In genomic region chr1:52693843-52694242, GRCh38 we compare ENCODE assay signal across 30 cellular contexts.
"Had no signal": no experiment of that assay in that cellular context is flagged by ENCODE, and none has a peak within 500 bp of the region (broad histone marks: within the 10 kb centered on the region; RNA-seq: fewer than 3 reads in every experiment).

No MANE protein-coding gene starts in this region.

- H3K27ac Mint-ChIP-seq: activated CD4-positive, alpha-beta memory T cell treated with anti-CD3 and anti-CD28 coated beads, Interleukin-2, amount 10 ng/mL, durations not matched to agents 7 days and 5 days; activated CD4-positive, alpha-beta T cell treated with anti-CD3 and anti-CD28 coated beads, Interleukin-2, amount 10 ng/mL, durations not matched to agents 7 days and 5 days; activated naive CD8-positive, alpha-beta T cell; activated T-cell treated with anti-CD3 and anti-CD28 coated beads, Interleukin-2, amount 50 U/mL, for 24 hours; activated T-cell treated with anti-CD3 and anti-CD28 coated beads, Interleukin-2, amount 50 U/mL, for 72 hours; effector memory CD8-positive, alpha-beta T cell; T-helper 2 cell treated with Interferon-gamma antibody and Interleukin-4, amounts not matched to agents 5 μg/mL and 100 μg/mL, for 36 hours; WTC11 had no signal

- H3K4me3 Mint-ChIP-seq: activated CD4-positive, alpha-beta memory T cell treated with anti-CD3 and anti-CD28 coated beads, Interleukin-2, amount 10 ng/mL, durations not matched to agents 7 days and 5 days; activated CD4-positive, alpha-beta T cell treated with anti-CD3 and anti-CD28 coated beads, Interleukin-2, amount 10 ng/mL, durations not matched to agents 7 days and 5 days; activated naive CD8-positive, alpha-beta T cell; activated T-cell treated with anti-CD3 and anti-CD28 coated beads, Interleukin-2, amount 50 U/mL, for 24 hours; activated T-cell treated with anti-CD3 and anti-CD28 coated beads, Interleukin-2, amount 50 U/mL, for 72 hours; effector memory CD8-positive, alpha-beta T cell; T-helper 17 cell; T-helper 2 cell treated with Interferon-gamma antibody and Interleukin-4, amounts not matched to agents 5 μg/mL and 100 μg/mL, for 36 hours; WTC11 had no signal

- H3K27me3 Mint-ChIP-seq: activated CD4-positive, alpha-beta memory T cell treated with anti-CD3 and anti-CD28 coated beads, Interleukin-2, amount 10 ng/mL, durations not matched to agents 7 days and 5 days; activated CD4-positive, alpha-beta T cell treated with anti-CD3 and anti-CD28 coated beads, Interleukin-2, amount 10 ng/mL, durations not matched to agents 7 days and 5 days; activated naive CD8-positive, alpha-beta T cell; activated T-cell treated with anti-CD3 and anti-CD28 coated beads, Interleukin-2, amount 50 U/mL, for 24 hours; effector memory CD8-positive, alpha-beta T cell; T-helper 17 cell had no signal

- H3K27ac ChIP-seq: brain microvascular endothelial cell, esophagus muscularis mucosa, foreskin keratinocyte, heart left ventricle had no signal

- H3K9me3 ChIP-seq: esophagus muscularis mucosa, gastrocnemius medialis, heart left ventricle had no signal

- H3K4me1 ChIP-seq: foreskin keratinocyte had no signal

- H3K4me3 ChIP-seq: esophagus muscularis mucosa, gastrocnemius medialis, heart left ventricle had no signal

- H3K27me3 ChIP-seq: brain microvascular endothelial cell, esophagus muscularis mucosa, foreskin keratinocyte, gastrocnemius medialis, heart left ventricle had no signal

- H3K9me3 Mint-ChIP-seq: activated CD4-positive, alpha-beta memory T cell treated with anti-CD3 and anti-CD28 coated beads, Interleukin-2, amount 10 ng/mL, durations not matched to agents 7 days and 5 days; activated CD4-positive, alpha-beta T cell treated with anti-CD3 and anti-CD28 coated beads, Interleukin-2, amount 10 ng/mL, durations not matched to agents 7 days and 5 days; activated T-cell treated with anti-CD3 and anti-CD28 coated beads, Interleukin-2, amount 50 U/mL, for 24 hours; activated T-cell treated with anti-CD3 and anti-CD28 coated beads, Interleukin-2, amount 50 U/mL, for 72 hours; effector memory CD8-positive, alpha-beta T cell; T-helper 2 cell treated with Interferon-gamma antibody and Interleukin-4, amounts not matched to agents 5 μg/mL and 100 μg/mL, for 36 hours; WTC11 had no signal

- DNase-seq: activated CD4-positive, alpha-beta memory T cell treated with anti-CD3 and anti-CD28 coated beads, Interleukin-2, amount 10 ng/mL, durations not matched to agents 7 days and 5 days; activated CD4-positive, alpha-beta T cell treated with anti-CD3 and anti-CD28 coated beads for 1 hour; activated CD4-positive, alpha-beta T cell treated with anti-CD3 and anti-CD28 coated beads for 4 hours; activated CD4-positive, alpha-beta T cell treated with anti-CD3 and anti-CD28 coated beads, Interleukin-2, amount 10 ng/mL, durations not matched to agents 7 days and 5 days; activated CD4-positive, alpha-beta T cell treated with anti-CD3 and anti-CD28 coated beads, Interleukin-2, amount 50 U/mL, for 4 hours; activated CD8-positive, alpha-beta memory T cell treated with anti-CD3 and anti-CD28 coated beads, Interleukin-2, amount 50 U/mL, for 48 hours; activated gamma-delta T cell; activated naive CD4-positive, alpha-beta T cell; activated naive CD4-positive, alpha-beta T cell treated with anti-CD3 and anti-CD28 coated beads, Interleukin-2, amount 50 U/mL, for 16 hours; activated T-cell treated with anti-CD3 and anti-CD28 coated beads for 4 hours; activated T-cell treated with anti-CD3 and anti-CD28 coated beads, Interleukin-2, amount 50 U/mL, for 24 hours; activated T-cell treated with anti-CD3 and anti-CD28 coated beads, Interleukin-2, amount 50 U/mL, for 72 hours; amniotic stem cell; anterior cingulate cortex; brain microvascular endothelial cell; cortex of kidney; dermis blood vessel endothelial cell; effector CD4-positive, alpha-beta T cell; effector memory CD8-positive, alpha-beta T cell; erythroblast; foreskin keratinocyte; gastrocnemius medialis; glutamatergic neuron; heart left ventricle; T-helper 17 cell; T1000 had no signal
